9 cellular contexts compared by ENCODE assay signal in genomic region chr19:55638864-55639359, GRCh38. TPM values are rescaled to one million over a fixed set of nuclear protein-coding genes. Genes with fewer than 3 reads are reported as not detected.
DNase-seq lines count a peak whose midpoint lies in the region; ATAC-seq and TF ChIP-seq lines count a peak whose summit lies in the region.
"Had no signal": no experiment of that assay in that cellular context is flagged by ENCODE, and none has a peak within 500 bp of the region (broad histone marks: within the 10 kb centered on the region; RNA-seq: fewer than 3 reads in every experiment).

No MANE protein-coding gene starts in this region.

- no peak for TF ChIP-seq EP300 in stomach (IDR thresholded peaks at IDR 0.05)

- peaks cover 49 to 76% of the 10 kb centered on the region in 2 donors for H3K36me3 Mint-ChIP-seq in stimulated activated naive B cell treated with anti-CD40 and anti-IgM and Interleukin-4, amounts not matched to agents 10 μg/mL and 1 μg/mL and 100 μg/mL, for 72 hours

- peaks cover 0 to 8% (median 0%) of the 10 kb centered on the region in 4 donors for H3K36me3 ChIP-seq in stomach

- TF ChIP-seq CTCF in LNCaP clone FGC (IDR thresholded peaks at IDR 0.05; ENCODE audit: control insufficient read depth, extremely low read depth, insufficient read depth) (peak; percentile 49), stomach (IDR thresholded peaks at IDR 0.05) (peak in 1 of 7 experiments; percentile 35)

- peak overlapping the region in 2 of 5 donors; percentile 97 for H3K27ac ChIP-seq in stomach

- no peaks in the 10 kb centered on the region for H3K27me3 Mint-ChIP-seq in stimulated activated naive B cell treated with anti-CD40 and anti-IgM and Interleukin-4, amounts not matched to agents 10 μg/mL and 1 μg/mL and 100 μg/mL, for 72 hours

- peak in 2 of 3 experiments; percentile 26 to 46 for DNase-seq in NCI-H1417 (lab: John Stamatoyannopoulos, UW)
- DNase-seq in NCI-H1417 treated with DMSO at 0.1 percent for 48 hours (lab: John Stamatoyannopoulos, UW): no peak
- DNase-seq in LNCaP clone FGC (ENCODE audit: low read depth): no peak
- peak; percentile 61 to 75 for DNase-seq in activated CD4-positive, alpha-beta T cell treated with anti-CD3 and anti-CD28 coated beads, Interleukin-2, amount 50 U/mL, for 48 hours
- peak; percentile 52 for DNase-seq in foreskin melanocyte
- no peak for DNase-seq in stimulated activated naive B cell treated with anti-CD40 and anti-IgM and Interleukin-4, amounts not matched to agents 10 μg/mL and 1 μg/mL and 100 μg/mL, for 72 hours
- no peak for DNase-seq in midbrain (lab: John Stamatoyannopoulos, UW)
- DNase-seq in stomach: no peak

- intact Hi-C loops in stomach (cut with DNase I; ENCODE audit: low total_unique reads): no loop called here

- H3K4me3 Mint-ChIP-seq in stimulated activated naive B cell treated with anti-CD40 and anti-IgM and Interleukin-4, amounts not matched to agents 10 μg/mL and 1 μg/mL and 100 μg/mL, for 72 hours: peak overlapping the region; percentile 43 to 55

- peaks cover 49 to 87% (median 83%) of the 10 kb centered on the region in 4 donors for H3K4me1 ChIP-seq in stomach

- H3K4me3 ChIP-seq in LNCaP clone FGC (ENCODE audit: low read depth, low read length) (no peak overlapping the region), stomach (no peak overlapping the region)

- no peaks in the 10 kb centered on the region for H3K9me3 ChIP-seq in stomach

- peaks cover 0 to 4% of the 10 kb centered on the region in 2 donors for H3K9me3 Mint-ChIP-seq in stimulated activated naive B cell treated with anti-CD40 and anti-IgM and Interleukin-4, amounts not matched to agents 10 μg/mL and 1 μg/mL and 100 μg/mL, for 72 hours

- H3K27me3 ChIP-seq in stomach: peaks cover 0 to 6% (median 0%) of the 10 kb centered on the region in 3 donors

- peaks cover 52 to 80% of the 10 kb centered on the region in 2 donors for H3K4me1 Mint-ChIP-seq in stimulated activated naive B cell treated with anti-CD40 and anti-IgM and Interleukin-4, amounts not matched to agents 10 μg/mL and 1 μg/mL and 100 μg/mL, for 72 hours

- TF ChIP-seq POLR2A in stomach (IDR thresholded peaks at IDR 0.05): no peak

- peak overlapping the region; percentile 72 for H3K27ac Mint-ChIP-seq in stimulated activated naive B cell treated with anti-CD40 and anti-IgM and Interleukin-4, amounts not matched to agents 10 μg/mL and 1 μg/mL and 100 μg/mL, for 72 hours

- ATAC-seq in stimulated activated naive B cell treated with anti-CD40 and anti-IgM and Interleukin-4, amounts not matched to agents 10 μg/mL and 1 μg/mL and 100 μg/mL, for 72 hours (replicated peaks): no peak
- ATAC-seq: activated naive CD4-positive, alpha-beta T cell treated with anti-CD3 and anti-CD28 coated beads, Interleukin-2, amount 50 U/mL, for 72 hours had no signal

- 81 to 89% (median 89%) methylated on average over 6 of the region's 6 CpGs for WGBS in stomach, 5 donors

RNA-seq across cellular contexts. Expression of gene ZNF580, which starts 1.9 kb away (rescaled TPM):
- 10 to 100 TPM in 4 of 5 donors, not detected in 1; 10.6 to 55.0 (median 16.6) TPM for total RNA-seq in stomach
- polyA plus RNA-seq in stomach: 10 to 100 TPM; 18.6 to 26.9 (median 21.5) TPM

RNA-seq across cellular contexts. Expression of gene ZNF581, which starts 4.5 kb away (rescaled TPM):
- total RNA-seq in stomach: 10 to 100 TPM in 1 of 5 donors, 1 to 10 TPM in 4; 2.2 to 14.5 (median 5.3) TPM
- polyA plus RNA-seq in stomach: 10 to 100 TPM; 14.9 to 27.8 (median 21.2) TPM

RNA-seq across cellular contexts. Expression of gene CCDC106, which starts 9.1 kb away (rescaled TPM):
- 10 to 100 TPM in 3 of 5 donors, 1 to 10 TPM in 2; 3.5 to 25.5 (median 13.4) TPM for total RNA-seq in stomach
- polyA plus RNA-seq in stomach: 10 to 100 TPM; 12.0 to 19.4 (median 14.1) TPM

RNA-seq across cellular contexts. Expression of gene ZNF784, which starts 14.5 kb away (rescaled TPM):
- total RNA-seq in stomach: 10 to 100 TPM in 1 of 5 donors, 1 to 10 TPM in 3, not detected in 1; 1.8 to 15.1 (median 4.6) TPM
- 1 to 10 TPM; 4.2 to 6.0 (median 5.9) TPM for polyA plus RNA-seq in stomach

RNA-seq across cellular contexts. Expression of gene U2AF2, which starts 15.9 kb away (rescaled TPM):
- 100 to 1,000 TPM in 4 of 5 donors, 10 to 100 TPM in 1; 70.5 to 463 (median 183) TPM for total RNA-seq in stomach
- polyA plus RNA-seq in stomach: 10 to 100 TPM; 53.2 to 91.4 (median 62.2) TPM

Comparison
In these comparisons a context has a peak if more than half of its experiments do, and no peak if none do; other contexts are left out.
1. DNase-seq: peak in NCI-H1417 (2 of 3), activated CD4-positive, alpha-beta T cell treated with anti-CD3 and anti-CD28 coated beads, Interleukin-2, amount 50 U/mL, for 48 hours (2 of 2) and foreskin melanocyte (single experiment); none in NCI-H1417 treated with DMSO at 0.1 percent for 48 hours (single experiment), LNCaP clone FGC (single experiment), stimulated activated naive B cell treated with anti-CD40 and anti-IgM and Interleukin-4, amounts not matched to agents 10 μg/mL and 1 μg/mL and 100 μg/mL, for 72 hours (single experiment), midbrain (single experiment) and stomach (single experiment).